ENCODE assay signal across 8 cellular contexts in genomic region chr19:38650911-38651584, GRCh38. TPM values are rescaled to one million over a fixed set of nuclear protein-coding genes. Genes with fewer than 3 reads are reported as not detected.
A peak's percentile ranks its signal among the peaks of the same experiment; 100 is the strongest.
DNase-seq lines count a peak whose midpoint lies in the region; ATAC-seq lines count a peak whose summit lies in the region.

No MANE protein-coding gene starts in this region.

- H3K4me1 Mint-ChIP-seq in activated T-helper 1 cell treated with anti-CD3 and anti-CD28 coated beads, Interleukin-12 subunit alpha, Interleukin-12 subunit beta, Interleukin-2, Interleukin-4 antibody, amounts not matched to agents 30 ng/mL and 10 ng/mL and 1 ng/mL, durations not matched to agents 14 hours and 24 hours and 36 hours (ENCODE audit: low read depth), result peaks cover 67% of the 10 kb centered on the region

- no peaks in the 10 kb centered on the region for H3K27me3 ChIP-seq in right cardiac atrium (ENCODE audit: control insufficient read depth, insufficient read depth)
- H3K27me3 ChIP-seq in subcutaneous abdominal adipose tissue (ENCODE audit: control insufficient read depth in 5 of 5, insufficient read depth in 4 of 5, low read length in 5 of 5), result no peaks in the 10 kb centered on the region

- DNase-seq in HT1080 (ENCODE audit: low read depth) (peak; percentile 86), right cardiac atrium (peak; percentile 41 to 52 (median 47)), RPMI8226 (no peak), NCI-H526 treated with DMSO at 0.1 percent for 48 hours (lab: John Stamatoyannopoulos, UW) (no peak), GOT3 (lab: John Stamatoyannopoulos, UW) (no peak)
- no peak for DNase-seq in activated T-helper 1 cell treated with anti-CD3 and anti-CD28 coated beads, Interleukin-12 subunit alpha, Interleukin-12 subunit beta, Interleukin-2, Interleukin-4 antibody, amounts not matched to agents 30 ng/mL and 10 ng/mL and 1 ng/mL, durations not matched to agents 14 hours and 24 hours and 36 hours (ENCODE audit: low spot score)
- no peak for DNase-seq in activated effector memory CD4-positive, alpha-beta T cell treated with Interleukin-2 at 50 U/mL for 16 hours

- H3K27ac Mint-ChIP-seq in activated T-helper 1 cell treated with anti-CD3 and anti-CD28 coated beads, Interleukin-12 subunit alpha, Interleukin-12 subunit beta, Interleukin-2, Interleukin-4 antibody, amounts not matched to agents 30 ng/mL and 10 ng/mL and 1 ng/mL, durations not matched to agents 14 hours and 24 hours and 36 hours, result no peak overlapping the region

- no peaks in the 10 kb centered on the region for H3K9me3 Mint-ChIP-seq in activated T-helper 1 cell treated with anti-CD3 and anti-CD28 coated beads, Interleukin-12 subunit alpha, Interleukin-12 subunit beta, Interleukin-2, Interleukin-4 antibody, amounts not matched to agents 30 ng/mL and 10 ng/mL and 1 ng/mL, durations not matched to agents 14 hours and 24 hours and 36 hours

- peak overlapping the region; percentile 28 for H3K4me3 Mint-ChIP-seq in activated T-helper 1 cell treated with anti-CD3 and anti-CD28 coated beads, Interleukin-12 subunit alpha, Interleukin-12 subunit beta, Interleukin-2, Interleukin-4 antibody, amounts not matched to agents 30 ng/mL and 10 ng/mL and 1 ng/mL, durations not matched to agents 14 hours and 24 hours and 36 hours

- peaks cover 25% of the 10 kb centered on the region for H3K36me3 Mint-ChIP-seq in activated T-helper 1 cell treated with anti-CD3 and anti-CD28 coated beads, Interleukin-12 subunit alpha, Interleukin-12 subunit beta, Interleukin-2, Interleukin-4 antibody, amounts not matched to agents 30 ng/mL and 10 ng/mL and 1 ng/mL, durations not matched to agents 14 hours and 24 hours and 36 hours (ENCODE audit: low read depth)

- H3K27ac ChIP-seq in right cardiac atrium (ENCODE audit: low read length) (peak overlapping the region; percentile 80), subcutaneous abdominal adipose tissue (ENCODE audit: low read depth, low read length) (peak overlapping the region; percentile 99)

- H3K9me3 ChIP-seq in right cardiac atrium (ENCODE audit: control insufficient read depth, low read length) (no peaks in the 10 kb centered on the region), subcutaneous abdominal adipose tissue (ENCODE audit: control insufficient read depth in 5 of 5, low read length in 5 of 5) (no peaks in the 10 kb centered on the region)

- intact Hi-C loops in activated T-helper 1 cell treated with anti-CD3 and anti-CD28 coated beads, Interleukin-12 subunit alpha, Interleukin-12 subunit beta, Interleukin-2, Interleukin-4 antibody, amounts not matched to agents 30 ng/mL and 10 ng/mL and 1 ng/mL, durations not matched to agents 14 hours and 24 hours and 36 hours (cut with micrococcal nuclease), result no loop called here
- intact Hi-C loops in right cardiac atrium (cut with DNase I), result loop anchor here in 3 of 4 donors (5.0 to 10.0 kb wide), 5 partner anchors 41 to 76 kb away; no protein-coding TSS in a partner anchor

- no peaks in the 10 kb centered on the region for H3K27me3 Mint-ChIP-seq in activated T-helper 1 cell treated with anti-CD3 and anti-CD28 coated beads, Interleukin-12 subunit alpha, Interleukin-12 subunit beta, Interleukin-2, Interleukin-4 antibody, amounts not matched to agents 30 ng/mL and 10 ng/mL and 1 ng/mL, durations not matched to agents 14 hours and 24 hours and 36 hours (ENCODE audit: insufficient read depth)

- no peaks in the 10 kb centered on the region for H3K36me3 ChIP-seq in subcutaneous abdominal adipose tissue (ENCODE audit: control insufficient read depth in 5 of 5, insufficient read depth in 5 of 5, low read length in 5 of 5)

- ATAC-seq in right cardiac atrium, result peak; percentile 28 to 30

- peak overlapping the region in 4 of 5 donors; percentile 10 to 97 (median 88) for H3K9ac ChIP-seq in subcutaneous abdominal adipose tissue (ENCODE audit: low read length in 5 of 5)

- peak overlapping the region; percentile 93 for H3K4me3 ChIP-seq in right cardiac atrium (ENCODE audit: low read length)
- peak overlapping the region; percentile 6 to 98 (median 80) for H3K4me3 ChIP-seq in subcutaneous abdominal adipose tissue (ENCODE audit: low read depth in 1 of 5, low read length in 5 of 5)

- H3K4me1 ChIP-seq in right cardiac atrium (ENCODE audit: control insufficient read depth, insufficient read depth, low read length), result peaks cover 21% of the 10 kb centered on the region
- H3K4me1 ChIP-seq in subcutaneous abdominal adipose tissue (ENCODE audit: control insufficient read depth in 5 of 5, insufficient read depth in 5 of 5, low read length in 5 of 5), result peaks cover 16 to 85% (median 81%) of the 10 kb centered on the region in 5 donors

- 43% methylated on average over 12 of the region's 12 CpGs for WGBS in right cardiac atrium

RNA-seq across cellular contexts. Expression of gene ACTN4, which starts 3.6 kb away (rescaled TPM):
- total RNA-seq in HT1080 (2014; rRNA removed; shearing (Covaris generic)), result 446 and 615 TPM in 2 replicates
- polyA plus RNA-seq in HT1080 (2015; cell fraction: cytosol; rRNA removed), result 417 and 451 TPM in 2 replicates
- 2,693 and 2,910 TPM in 2 replicates for polyA plus RNA-seq in HT1080 (2015; cell fraction: nucleus; rRNA removed)
- total RNA-seq in activated T-helper 1 cell treated with anti-CD3 and anti-CD28 coated beads, Interleukin-12 subunit alpha, Interleukin-12 subunit beta, Interleukin-2, Interleukin-4 antibody, amounts not matched to agents 30 ng/mL and 10 ng/mL and 1 ng/mL, durations not matched to agents 14 hours and 24 hours and 36 hours, result 281 and 287 TPM in 2 replicates
- total RNA-seq in right cardiac atrium, result 100 to 1,000 TPM; 116 to 226 (median 122) TPM
- polyA plus RNA-seq in right cardiac atrium, result 87.4 TPM

RNA-seq across cellular contexts. Expression of gene EIF3K, which starts 32.1 kb away (rescaled TPM):
- total RNA-seq in HT1080 (2014; rRNA removed; shearing (Covaris generic)), result 564 and 651 TPM in 2 replicates
- polyA plus RNA-seq in HT1080 (2015; cell fraction: cytosol; rRNA removed), result 559 and 698 TPM in 2 replicates
- polyA plus RNA-seq in HT1080 (2015; cell fraction: nucleus; rRNA removed), result 308 and 347 TPM in 2 replicates
- total RNA-seq in activated T-helper 1 cell treated with anti-CD3 and anti-CD28 coated beads, Interleukin-12 subunit alpha, Interleukin-12 subunit beta, Interleukin-2, Interleukin-4 antibody, amounts not matched to agents 30 ng/mL and 10 ng/mL and 1 ng/mL, durations not matched to agents 14 hours and 24 hours and 36 hours, result 309 and 326 TPM in 2 replicates
- total RNA-seq in right cardiac atrium, result 100 to 1,000 TPM; 477 to 576 (median 534) TPM
- polyA plus RNA-seq in right cardiac atrium, result 829 TPM

RNA-seq across cellular contexts. Expression of gene MAP4K1, which starts 33.3 kb away (rescaled TPM):
- 0.20 and 0.24 TPM in 2 replicates for total RNA-seq in HT1080 (2014; rRNA removed; shearing (Covaris generic))
- polyA plus RNA-seq in HT1080 (2015; cell fraction: cytosol; rRNA removed), result 0.10 and 0.44 TPM in 2 replicates
- 0.24 and 0.68 TPM in 2 replicates for polyA plus RNA-seq in HT1080 (2015; cell fraction: nucleus; rRNA removed)
- 159 and 182 TPM in 2 replicates for total RNA-seq in activated T-helper 1 cell treated with anti-CD3 and anti-CD28 coated beads, Interleukin-12 subunit alpha, Interleukin-12 subunit beta, Interleukin-2, Interleukin-4 antibody, amounts not matched to agents 30 ng/mL and 10 ng/mL and 1 ng/mL, durations not matched to agents 14 hours and 24 hours and 36 hours
- 1 to 10 TPM; 1.0 to 4.4 (median 3.0) TPM for total RNA-seq in right cardiac atrium
- 0.88 TPM for polyA plus RNA-seq in right cardiac atrium

Comparison
In these comparisons a context has a peak if more than half of its experiments do, and no peak if none do; other contexts are left out.
1. DNase-seq: peak in HT1080 (single experiment) and right cardiac atrium (3 of 3); none in activated T-helper 1 cell treated with anti-CD3 and anti-CD28 coated beads, Interleukin-12 subunit alpha, Interleukin-12 subunit beta, Interleukin-2, Interleukin-4 antibody, amounts not matched to agents 30 ng/mL and 10 ng/mL and 1 ng/mL, durations not matched to agents 14 hours and 24 hours and 36 hours (single experiment), activated effector memory CD4-positive, alpha-beta T cell treated with Interleukin-2 at 50 U/mL for 16 hours (single experiment), RPMI8226 (single experiment), NCI-H526 treated with DMSO at 0.1 percent for 48 hours (single experiment) and GOT3 (single experiment).
2. RNA of gene MAP4K1, which starts 33.3 kb away (total RNA-seq): 159 to 182 TPM in activated T-helper 1 cell treated with anti-CD3 and anti-CD28 coated beads, Interleukin-12 subunit alpha, Interleukin-12 subunit beta, Interleukin-2, Interleukin-4 antibody, amounts not matched to agents 30 ng/mL and 10 ng/mL and 1 ng/mL, durations not matched to agents 14 hours and 24 hours and 36 hours; 1.0 to 4.4 TPM in right cardiac atrium and 0.20 to 0.24 TPM in HT1080; every median in the first group is over 10 times any median in the second.